Comparison of ENCODE assay signal across 8 cellular contexts in genomic region chr10:132223156-132223590, GRCh38. TPM values are rescaled to one million over a fixed set of nuclear protein-coding genes. Genes with fewer than 3 reads are reported as not detected.
DNase-seq lines count a peak whose midpoint lies in the region; ATAC-seq and TF ChIP-seq lines count a peak whose summit lies in the region.

No MANE protein-coding gene starts in this region.

- H3K27ac Mint-ChIP-seq in endodermal cell (no peak overlapping the region), mesothelial cell of epicardium (no peak overlapping the region)

- peak; percentile 85 for TF ChIP-seq CTCF in GM12865 (IDR thresholded peaks at IDR 0.05; ENCODE audit: insufficient read depth, low read depth, low read length, missing control alignments)
- TF ChIP-seq CTCF in endodermal cell (conservative IDR thresholded peaks at IDR 0.05): peak; percentile 95
- peak; percentile 47 for TF ChIP-seq CTCF in mesothelial cell of epicardium (IDR thresholded peaks at IDR 0.05; ENCODE audit: unreplicated experiment)

- H3K4me1 Mint-ChIP-seq in endodermal cell: no peaks in the 10 kb centered on the region
- H3K4me1 Mint-ChIP-seq in mesothelial cell of epicardium: no peaks in the 10 kb centered on the region

- no peaks in the 10 kb centered on the region for H3K4me1 ChIP-seq in endodermal cell (ENCODE audit: control insufficient read depth, insufficient read depth, low read length)

- H3K36me3 Mint-ChIP-seq in endodermal cell (ENCODE audit: low read depth): no peaks in the 10 kb centered on the region
- no peaks in the 10 kb centered on the region for H3K36me3 Mint-ChIP-seq in mesothelial cell of epicardium

- WGBS in endodermal cell (ENCODE audit: insufficient coverage in 1 of 2, insufficient read length in 1 of 2), 2 experiments: 43 to 49% methylated on average over 11 to 16 of the region's 16 CpGs

- DNase-seq in GM12865 (ENCODE audit: low read depth): peak; percentile 76
- peak; percentile 14 for DNase-seq in NCI-H226
- DNase-seq in activated CD8-positive, alpha-beta memory T cell treated with anti-CD3 and anti-CD28 coated beads for 24 hours: peak; percentile 81
- DNase-seq in endodermal cell: peak; percentile 96
- DNase-seq in mesothelial cell of epicardium (ENCODE audit: low spot score in 2 of 2, unreplicated experiment in 2 of 2): peak; percentile 60 to 77
- peak; percentile 54 to 61 for DNase-seq in stimulated activated CD8-positive, alpha-beta memory T cell treated with anti-CD3 and anti-CD28 coated beads, Interleukin-2, amount 100 ng/mL, for 48 hours (ENCODE audit: low read depth in 2 of 2)
- DNase-seq in NCI-H1436 treated with DMSO at 0.1 percent for 48 hours (lab: John Stamatoyannopoulos, UW): no peak

- no peaks in the 10 kb centered on the region for H3K27me3 Mint-ChIP-seq in endodermal cell (ENCODE audit: insufficient read depth)
- H3K27me3 Mint-ChIP-seq in mesothelial cell of epicardium (ENCODE audit: low read depth): no peaks in the 10 kb centered on the region

- H3K4me3 ChIP-seq in GM12865 (ENCODE audit: low read depth, low read length): no peak overlapping the region
- no peak overlapping the region for H3K4me3 ChIP-seq in endodermal cell (ENCODE audit: low read length)

- H3K9me3 Mint-ChIP-seq in endodermal cell: peaks cover 10% of the 10 kb centered on the region
- peaks cover 9% of the 10 kb centered on the region for H3K9me3 Mint-ChIP-seq in mesothelial cell of epicardium

- no peak overlapping the region for H3K27ac ChIP-seq in endodermal cell (ENCODE audit: low read depth, low read length)

- no peaks in the 10 kb centered on the region for H3K27me3 ChIP-seq in endodermal cell (ENCODE audit: control insufficient read depth, insufficient read depth, low read length, poor library complexity, severe bottlenecking)

- no peaks in the 10 kb centered on the region for H3K9me3 ChIP-seq in endodermal cell (ENCODE audit: control insufficient read depth, low read length)

- no peak overlapping the region for H3K9ac ChIP-seq in endodermal cell (ENCODE audit: extremely low read depth, low read length, poor library complexity, severe bottlenecking)

- peak; percentile 78 for ATAC-seq in HG02571 (IDR thresholded peaks at IDR 0.05; ENCODE audit: unreplicated experiment)

- no peak overlapping the region for H3K4me3 Mint-ChIP-seq in endodermal cell
- H3K4me3 Mint-ChIP-seq in mesothelial cell of epicardium: no peak overlapping the region

- H3K36me3 ChIP-seq in endodermal cell (ENCODE audit: control insufficient read depth, insufficient read depth, low read length): no peaks in the 10 kb centered on the region

RNA-seq across cellular contexts. Expression of gene DPYSL4, which starts 36.4 kb away (rescaled TPM):
- total RNA-seq in endodermal cell (10 to 100 TPM in 1 of 2 donors, 1 to 10 TPM in 1; 5.1 to 13.5 TPM), mesothelial cell of epicardium (13.1 to 18.6 TPM (median 14.4 TPM) in 3 replicates)
- 62.3 TPM for polyA plus RNA-seq in endodermal cell (2013, experiment 1 of 2)
- polyA plus RNA-seq in endodermal cell (2013, experiment 2 of 2): 52.7 TPM
